Comparison of ENCODE assay signal across 16 cellular contexts in the genomic region with DNA sequence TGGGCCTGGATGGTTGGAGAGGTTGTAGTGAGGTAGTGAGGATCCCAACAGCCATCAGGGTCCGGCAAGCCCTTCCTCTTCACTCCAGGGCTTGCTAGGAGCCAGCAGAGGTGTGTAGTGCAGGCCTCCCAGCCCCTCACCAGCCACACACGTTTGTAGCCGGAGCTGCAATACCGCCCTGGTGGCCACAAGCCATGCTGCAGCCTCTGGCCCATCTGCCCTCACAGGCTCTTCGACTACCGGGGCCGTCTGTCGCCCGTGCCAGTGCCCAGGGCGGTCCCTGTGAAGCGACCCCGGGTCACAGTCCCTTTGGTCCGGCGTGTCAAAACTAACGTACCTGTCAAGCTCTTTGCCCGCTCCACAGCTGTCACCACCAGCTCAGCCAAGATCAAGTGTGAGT. TPM values are rescaled to one million over a fixed set of nuclear protein-coding genes. Genes with fewer than 3 reads are reported as not detected.
A peak's percentile ranks its signal among the peaks of the same experiment; 100 is the strongest.
DNase-seq lines count a peak whose midpoint lies in the region; ATAC-seq and TF ChIP-seq lines count a peak whose summit lies in the region.
"Had no signal": no experiment of that assay in that cellular context is flagged by ENCODE, and none has a peak within 500 bp of the region (broad histone marks: within the 10 kb centered on the region; RNA-seq: fewer than 3 reads in every experiment).

No MANE protein-coding gene starts in this region.

- H3K27me3 ChIP-seq in DND-41 (ENCODE audit: insufficient read depth, low read length, poor library complexity) = no peaks in the 10 kb centered on the region
- H3K27me3 ChIP-seq: ovary had no signal

- TF ChIP-seq CTCF in AG04449 (IDR thresholded peaks at IDR 0.05; ENCODE audit: insufficient read depth, low read length, missing control alignments) (peak; percentile 1), DND-41 (IDR thresholded peaks at IDR 0.05; ENCODE audit: borderline replicate concordance, extremely low read depth, low read length, poor library complexity, severe bottlenecking) (peak; percentile 28), fibroblast of pulmonary artery (IDR thresholded peaks at IDR 0.05; ENCODE audit: low read length, missing control alignments) (peak; percentile 10), mucosa of descending colon (IDR thresholded peaks at IDR 0.05) (no peak)

- H3K4me1 ChIP-seq in DND-41 (ENCODE audit: insufficient read depth, low read length) = no peaks in the 10 kb centered on the region
- no peaks in the 10 kb centered on the region for H3K4me1 ChIP-seq in mucosa of descending colon (ENCODE audit: low read depth)

- H3K27me3 Mint-ChIP-seq in T-helper 17 cell = no peaks in the 10 kb centered on the region
- H3K27me3 Mint-ChIP-seq: activated CD4-positive, alpha-beta memory T cell treated with anti-CD3 and anti-CD28 coated beads, Interleukin-2, amount 10 ng/mL, durations not matched to agents 7 days and 5 days; activated naive CD8-positive, alpha-beta T cell treated with anti-CD3 and anti-CD28 coated beads, Interleukin-2, amount 50 U/mL, for 24 hours had no signal

- no peak overlapping the region for H3K9ac ChIP-seq in DND-41 (ENCODE audit: low read depth, low read length)

- ATAC-seq in DND-41 (ENCODE audit: insufficient read depth, low read depth) = peak; percentile 41; the same call in 1 of the 3 replicates
- ATAC-seq in T-helper 17 cell = no peak
- no peak for ATAC-seq in GM21825 (IDR thresholded peaks at IDR 0.05; ENCODE audit: unreplicated experiment)
- no peak for ATAC-seq in mucosa of descending colon
- no peak for ATAC-seq in GM18870 (IDR thresholded peaks at IDR 0.05; ENCODE audit: unreplicated experiment)
- ATAC-seq: activated naive CD8-positive, alpha-beta T cell treated with anti-CD3 and anti-CD28 coated beads, Interleukin-2, amount 50 U/mL, for 24 hours; activated T-cell treated with anti-CD3 and anti-CD28 coated beads, Interleukin-2, amount 50 U/mL, for 4 hours had no signal

- H3K4me3 ChIP-seq in AG04449 (ENCODE audit: low read depth, low read length) (no peak overlapping the region), DND-41 (ENCODE audit: low read depth in 1 of 2, low read length in 2 of 2) (no peak overlapping the region), fibroblast of pulmonary artery (replicated peaks; ENCODE audit: low read depth, low read length) (no peak overlapping the region), mucosa of descending colon (no peak overlapping the region)
- H3K4me3 ChIP-seq: ovary had no signal

- CTCF ChIA-PET in AG04449 (lab: Yijun Ruan, JAX) = interaction anchor here (2.5 kb wide), 1 partner anchor 10 kb away, joined by 9 read pairs; no protein-coding TSS in a partner anchor

- no peak for DNase-seq in AG04449 (ENCODE audit: low read depth, low spot score)
- no peak for DNase-seq in DND-41
- DNase-seq in T-helper 17 cell = no peak
- DNase-seq in fibroblast of pulmonary artery (ENCODE audit: low read depth) = no peak
- DNase-seq in mucosa of descending colon = no peak
- DNase-seq in C1 segment of cervical spinal cord (lab: John Stamatoyannopoulos, UW) = no peak
- DNase-seq: activated CD4-positive, alpha-beta memory T cell treated with anti-CD3 and anti-CD28 coated beads, Interleukin-2, amount 10 ng/mL, durations not matched to agents 7 days and 5 days; activated naive CD8-positive, alpha-beta T cell treated with anti-CD3 and anti-CD28 coated beads, Interleukin-2, amount 50 U/mL, for 24 hours; activated T-cell treated with anti-CD3 and anti-CD28 coated beads, Interleukin-2, amount 50 U/mL, for 4 hours; HCEC 1CT; NCI-H2171; ovary; RPMI8226; stimulated activated CD4-positive, alpha-beta T cell treated with anti-CD3 and anti-CD28 coated beads, Interleukin-2, amount 100 ng/mL, for 24 hours had no signal

- peaks cover 98% of the 10 kb centered on the region for H3K36me3 ChIP-seq in DND-41 (ENCODE audit: insufficient read depth, low read length)
- H3K36me3 ChIP-seq in mucosa of descending colon (ENCODE audit: low read depth) = no peaks in the 10 kb centered on the region
- H3K36me3 ChIP-seq: ovary had no signal

- intact Hi-C loops in mucosa of descending colon (cut with DNase I, micrococcal nuclease) = loop anchor here in 1 of 2 donors (10.0 kb wide), 1 partner anchor 211 kb away; no protein-coding TSS in a partner anchor

- POLR2A ChIA-PET in AG04449 (lab: Yijun Ruan, JAX) = no interaction called here

- no peak overlapping the region for H3K4me2 ChIP-seq in DND-41 (ENCODE audit: insufficient read depth, low read length)

- peak overlapping the region; percentile 39 for H3K27ac Mint-ChIP-seq in T-helper 17 cell
- H3K27ac Mint-ChIP-seq: activated CD4-positive, alpha-beta memory T cell treated with anti-CD3 and anti-CD28 coated beads, Interleukin-2, amount 10 ng/mL, durations not matched to agents 7 days and 5 days; activated naive CD8-positive, alpha-beta T cell treated with anti-CD3 and anti-CD28 coated beads, Interleukin-2, amount 50 U/mL, for 24 hours had no signal

- peaks cover 20% of the 10 kb centered on the region for H3K4me1 Mint-ChIP-seq in T-helper 17 cell

- peaks cover 65% of the 10 kb centered on the region for H3K79me2 ChIP-seq in DND-41 (ENCODE audit: insufficient read depth, low read length)

- H3K27ac ChIP-seq in DND-41 (ENCODE audit: low read length) = no peak overlapping the region
- H3K27ac ChIP-seq: ovary had no signal

- H3K36me3 Mint-ChIP-seq in T-helper 17 cell (ENCODE audit: low read depth) = peaks cover 3% of the 10 kb centered on the region

- H2AFZ ChIP-seq in DND-41 (ENCODE audit: low read depth, low read length) = no peak overlapping the region

- no peak overlapping the region for H3K4me3 Mint-ChIP-seq in T-helper 17 cell
- H3K4me3 Mint-ChIP-seq: activated CD4-positive, alpha-beta memory T cell treated with anti-CD3 and anti-CD28 coated beads, Interleukin-2, amount 10 ng/mL, durations not matched to agents 7 days and 5 days; activated naive CD8-positive, alpha-beta T cell treated with anti-CD3 and anti-CD28 coated beads, Interleukin-2, amount 50 U/mL, for 24 hours; activated T-cell treated with anti-CD3 and anti-CD28 coated beads, Interleukin-2, amount 50 U/mL, for 4 hours had no signal

- peaks cover 92% of the 10 kb centered on the region for H4K20me1 ChIP-seq in DND-41 (ENCODE audit: insufficient read depth, low read length)

- H3K9me3 ChIP-seq in DND-41 (ENCODE audit: insufficient read depth, low read length, severe bottlenecking) (no peaks in the 10 kb centered on the region), T-helper 17 cell (ENCODE audit: control insufficient read depth, low read length, poor library complexity, severe bottlenecking) (no peaks in the 10 kb centered on the region), mucosa of descending colon (no peaks in the 10 kb centered on the region)
- H3K9me3 ChIP-seq: ovary had no signal

RNA-seq across cellular contexts. Expression of gene EIF2S2, which starts 36.4 kb away (rescaled TPM):
- total RNA-seq in T-helper 17 cell = 10 to 100 TPM; 18.8 to 20.6 TPM
- 10 to 100 TPM; 26.5 to 51.7 (median 41.0) TPM for total RNA-seq in mucosa of descending colon
